Comparison of ENCODE assay signal across 8 cellular contexts in genomic region chr16:2147981-2148671, GRCh38. TPM values are rescaled to one million over a fixed set of nuclear protein-coding genes. Genes with fewer than 3 reads are reported as not detected.
A peak's percentile ranks its signal among the peaks of the same experiment; 100 is the strongest.
DNase-seq lines count a peak whose midpoint lies in the region; ATAC-seq and TF ChIP-seq lines count a peak whose summit lies in the region.

RAB26 (plus strand) TSS chr16:2148625; CDS start chr16:2148784, 159 bp downstream.

- no peak within 1 kb of the TSS for H2BK120ac ChIP-seq in mesendoderm (ENCODE audit: low read depth, low read length)

- H3K4me1 ChIP-seq in mesendoderm (ENCODE audit: control insufficient read depth, low read depth, low read length) (peaks cover 8% of the 10 kb centered on the region), subcutaneous abdominal adipose tissue (ENCODE audit: control insufficient read depth in 5 of 5, insufficient read depth in 5 of 5, low read length in 5 of 5) (peaks cover 2 to 53% (median 45%) of the 10 kb centered on the region in 5 donors)

- POLR2A ChIA-PET in BJ (lab: Charles Lee), result interaction anchor here (0.6 to 1.3 kb wide), 2 partner anchors 8 to 982 kb away, joined by 3 to 4 read pairs; no protein-coding TSS in a partner anchor

- no peak within 1 kb of the TSS for H4K8ac ChIP-seq in mesendoderm (ENCODE audit: low read depth, low read length)

- ATAC-seq in HG02610 (IDR thresholded peaks at IDR 0.05; ENCODE audit: unreplicated experiment) (peak; percentile 36), GM19397 (IDR thresholded peaks at IDR 0.05; ENCODE audit: unreplicated experiment) (no peak)

- no CpG with 5 or more reads among the region's 55 CpGs for WGBS in mesendoderm (ENCODE audit: extremely low coverage, insufficient coverage, low lambda C conversion rate)

- peak within 1 kb of the TSS; percentile 74 for H3K23ac ChIP-seq in mesendoderm (ENCODE audit: low read length)

- H2AK5ac ChIP-seq in mesendoderm (ENCODE audit: low read length), result no peak within 1 kb of the TSS

- H4K5ac ChIP-seq in mesendoderm (ENCODE audit: low read length), result no peak within 1 kb of the TSS

- H3K9ac ChIP-seq in mesendoderm (ENCODE audit: low read length) (peak within 1 kb of the TSS; percentile 68), subcutaneous abdominal adipose tissue (ENCODE audit: low read length in 5 of 5) (peak within 1 kb of the TSS in 1 of 5 donors; percentile 52)

- CTCF ChIA-PET in BJ (lab: Yijun Ruan, JAX), result interaction anchor here (0.7 to 1.5 kb wide), 5 partner anchors 8 to 353 kb away, joined by 3 to 4 read pairs (median 3); partner anchors contain the start of gene MSRB1

- no peak within 1 kb of the TSS for H2BK5ac ChIP-seq in mesendoderm (ENCODE audit: low read length)

- peak within 1 kb of the TSS; percentile 10 for H3K18ac ChIP-seq in mesendoderm (ENCODE audit: low read length)

- H3K9me3 ChIP-seq in subcutaneous abdominal adipose tissue (ENCODE audit: control insufficient read depth in 5 of 5, low read length in 5 of 5), result no peaks in the 10 kb centered on the region

- H3K27ac ChIP-seq in mesendoderm (ENCODE audit: low read depth, low read length), result no peak within 1 kb of the TSS
- no peak within 1 kb of the TSS for H3K27ac ChIP-seq in subcutaneous abdominal adipose tissue (ENCODE audit: low read depth, low read length)

- DNase-seq in BJ (ENCODE audit: low read depth) (no peak), NCI-H510A treated with DMSO at 0.1 percent for 48 hours (lab: John Stamatoyannopoulos, UW) (peak; percentile 86), activated T-cell treated with anti-CD3 and anti-CD28 coated beads for 1 hour (ENCODE audit: low read depth) (peak; percentile 41), epithelial cell of esophagus (ENCODE audit: low read depth) (peak; percentile 75), mesendoderm (peak; percentile 86)

- TF ChIP-seq CTCF in BJ (IDR thresholded peaks at IDR 0.05; ENCODE audit: insufficient read depth, low read depth, low read length) (no peak), epithelial cell of esophagus (IDR thresholded peaks at IDR 0.05; ENCODE audit: insufficient read depth, low read depth, low read length, missing control alignments) (no peak)

- H3K4me3 ChIP-seq in BJ (ENCODE audit: low read depth, low read length) (peak within 1 kb of the TSS; percentile 38), epithelial cell of esophagus (ENCODE audit: low read length) (peak within 1 kb of the TSS; percentile 24), mesendoderm (ENCODE audit: low read length) (peak within 1 kb of the TSS; percentile 39), subcutaneous abdominal adipose tissue (ENCODE audit: low read depth in 1 of 5, low read length in 5 of 5) (peak within 1 kb of the TSS in 4 of 5 donors; percentile 27 to 61 (median 46))

- H3K79me2 ChIP-seq in mesendoderm (ENCODE audit: control insufficient read depth, insufficient read depth, low read length), result peaks cover 8% of the 10 kb centered on the region

- H3K4me2 ChIP-seq in mesendoderm (ENCODE audit: low read length), result peak within 1 kb of the TSS; percentile 84

- H3K36me3 ChIP-seq in BJ (ENCODE audit: control insufficient read depth, insufficient read depth, low read length) (peaks cover 11% of the 10 kb centered on the region), mesendoderm (ENCODE audit: control insufficient read depth, insufficient read depth, low read length) (peaks cover 8% of the 10 kb centered on the region), subcutaneous abdominal adipose tissue (ENCODE audit: control insufficient read depth in 5 of 5, insufficient read depth in 5 of 5, low read length in 5 of 5) (peaks cover 0 to 13% (median 5%) of the 10 kb centered on the region in 5 donors)

- peak within 1 kb of the TSS; percentile 5 for H3K4ac ChIP-seq in mesendoderm (ENCODE audit: low read depth, low read length)

- peaks cover 7% of the 10 kb centered on the region for H3K79me1 ChIP-seq in mesendoderm (ENCODE audit: low read length)

- peak within 1 kb of the TSS; percentile 81 for H3K56ac ChIP-seq in mesendoderm (ENCODE audit: low read length)

- no peak within 1 kb of the TSS for H2BK15ac ChIP-seq in mesendoderm (replicated peaks; ENCODE audit: low read depth)

- H3K27me3 ChIP-seq in BJ (ENCODE audit: control insufficient read depth, insufficient read depth, low read length) (no peaks in the 10 kb centered on the region), mesendoderm (ENCODE audit: insufficient read depth, low read length, poor library complexity) (no peaks in the 10 kb centered on the region), subcutaneous abdominal adipose tissue (ENCODE audit: control insufficient read depth in 5 of 5, insufficient read depth in 4 of 5, low read length in 5 of 5) (no peaks in the 10 kb centered on the region)

RNA-seq across cellular contexts. Expression of gene RAB26, which starts in this region (rescaled TPM):
- polyA plus RNA-seq in BJ (2011; rRNA removed), result 0.36 and 0.67 TPM in 2 replicates
- polyA minus RNA-seq in BJ (2011; rRNA and poly(A)+ RNA removed), result 0.62 TPM in 1 of 2 replicates, not detected in the other
- 1.9 TPM for polyA plus RNA-seq in mesendoderm (2013, experiment 1 of 2)
- 1.3 TPM for polyA plus RNA-seq in mesendoderm (2013, experiment 2 of 2)
